ENCODE assay signal across 7 cellular contexts in the genomic region with DNA sequence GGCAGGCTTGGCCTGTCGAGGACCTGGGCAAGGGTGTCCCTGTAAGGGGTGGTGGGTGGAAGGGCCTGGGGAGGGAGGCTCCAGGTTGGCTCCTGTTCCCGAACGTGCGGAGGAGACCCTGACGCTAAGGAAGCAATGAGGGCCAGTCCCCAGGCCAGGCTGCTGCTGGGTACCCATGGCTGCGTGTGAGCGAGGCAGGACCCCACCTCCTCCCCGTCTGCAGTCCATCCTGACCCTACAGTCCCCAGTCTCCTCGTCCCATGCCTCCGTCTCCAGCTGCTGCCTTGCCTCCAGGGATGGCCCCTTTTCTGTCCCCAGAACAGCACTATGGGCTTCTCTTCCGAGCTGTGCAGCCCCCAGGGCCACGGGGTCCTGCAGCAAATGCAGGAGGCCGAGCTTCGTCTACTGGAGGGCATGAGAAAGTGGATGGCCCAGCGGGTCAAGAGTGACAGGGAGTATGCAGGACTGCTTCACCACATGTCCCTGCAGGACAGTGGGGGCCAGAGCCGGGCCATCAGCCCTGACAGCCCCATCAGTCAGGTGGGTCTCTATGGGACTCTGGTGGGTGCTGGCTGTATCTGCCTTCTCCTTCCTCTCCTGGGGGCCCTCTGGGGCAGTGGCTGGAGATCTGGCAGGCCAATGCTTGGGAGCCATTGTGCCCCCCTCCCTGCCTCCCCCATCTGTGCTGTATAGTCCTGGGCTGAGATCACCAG. TPM values are rescaled to one million over a fixed set of nuclear protein-coding genes. Genes with fewer than 3 reads are reported as not detected.
DNase-seq lines count a peak whose midpoint lies in the region; TF ChIP-seq lines count a peak whose summit lies in the region.
"Had no signal": no experiment of that assay in that cellular context is flagged by ENCODE, and none has a peak within 500 bp of the region (broad histone marks: within the 10 kb centered on the region; RNA-seq: fewer than 3 reads in every experiment).

No MANE protein-coding gene starts in this region.

- DNase-seq in HL-60 (ENCODE audit: low read depth in 1 of 2, low spot score in 1 of 2) (no peak), endodermal cell (no peak), retinal pigment epithelial cell (ENCODE audit: low read depth) (no peak), superior temporal gyrus (ENCODE audit: extremely low spot score) (no peak), epidermal melanocyte (ENCODE audit: insufficient read length, low spot score) (no peak), NCI-H2107 (lab: John Stamatoyannopoulos, UW) (no peak)
- DNase-seq: activated T-cell treated with anti-CD3 and anti-CD28 coated beads, Interleukin-2, amount 50 U/mL, for 4 hours had no signal

- peaks cover 19% of the 10 kb centered on the region for H3K4me1 Mint-ChIP-seq in endodermal cell

- no peaks in the 10 kb centered on the region for H3K9me3 ChIP-seq in endodermal cell (ENCODE audit: control insufficient read depth, low read length)

- H3K4me3 Mint-ChIP-seq in endodermal cell: peak overlapping the region; percentile 56
- H3K4me3 Mint-ChIP-seq: activated T-cell treated with anti-CD3 and anti-CD28 coated beads, Interleukin-2, amount 50 U/mL, for 4 hours had no signal

- H3K9me3 Mint-ChIP-seq in endodermal cell: no peaks in the 10 kb centered on the region
- H3K9me3 Mint-ChIP-seq: activated T-cell treated with anti-CD3 and anti-CD28 coated beads, Interleukin-2, amount 50 U/mL, for 4 hours had no signal

- WGBS in endodermal cell (ENCODE audit: insufficient coverage in 1 of 2, insufficient read length in 1 of 2), 2 experiments: 76 to 83% methylated on average over 7 to 16 of the region's 16 CpGs

- H3K4me1 ChIP-seq in endodermal cell (ENCODE audit: control insufficient read depth, insufficient read depth, low read length): peaks cover 15% of the 10 kb centered on the region

- no peaks in the 10 kb centered on the region for H3K27me3 Mint-ChIP-seq in endodermal cell (ENCODE audit: insufficient read depth)

- H3K27ac Mint-ChIP-seq in endodermal cell: peak overlapping the region; percentile 35

- H3K4me3 ChIP-seq in HL-60 (replicated peaks; ENCODE audit: insufficient read depth, low read length): peak overlapping the region; percentile 81
- H3K4me3 ChIP-seq in endodermal cell (ENCODE audit: low read length): peak overlapping the region; percentile 72
- H3K4me3 ChIP-seq in retinal pigment epithelial cell (ENCODE audit: low read length): peak overlapping the region; percentile 41

- TF ChIP-seq CTCF in HL-60 (IDR thresholded peaks at IDR 0.05; ENCODE audit: insufficient read depth, low read length): no peak
- TF ChIP-seq CTCF in endodermal cell (conservative IDR thresholded peaks at IDR 0.05): no peak
- TF ChIP-seq CTCF in retinal pigment epithelial cell (conservative IDR thresholded peaks at IDR 0.05; ENCODE audit: low read depth, low read length): no peak

- peak overlapping the region; percentile 30 for H3K9ac ChIP-seq in endodermal cell (ENCODE audit: extremely low read depth, low read length, poor library complexity, severe bottlenecking)

- H3K27me3 ChIP-seq in HL-60 (ENCODE audit: insufficient read depth, poor library complexity, severe bottlenecking) (no peaks in the 10 kb centered on the region), endodermal cell (ENCODE audit: control insufficient read depth, insufficient read depth, low read length, poor library complexity, severe bottlenecking) (no peaks in the 10 kb centered on the region)

- peaks cover 3% of the 10 kb centered on the region for H3K36me3 ChIP-seq in endodermal cell (ENCODE audit: control insufficient read depth, insufficient read depth, low read length)

- H3K27ac ChIP-seq in HL-60 (replicated peaks) (peak overlapping the region; percentile 94), endodermal cell (ENCODE audit: low read depth, low read length) (no peak overlapping the region)

- H3K36me3 Mint-ChIP-seq in endodermal cell (ENCODE audit: low read depth): peaks cover 11% of the 10 kb centered on the region

RNA-seq across cellular contexts. Expression of gene FES, which starts 0.6 kb away (rescaled TPM):
- total RNA-seq in endodermal cell: 10 to 100 TPM; 25.9 to 29.9 TPM
- polyA plus RNA-seq in endodermal cell (2013, experiment 1 of 2): 6.0 TPM
- 4.3 TPM for polyA plus RNA-seq in endodermal cell (2013, experiment 2 of 2)

RNA-seq across cellular contexts. Expression of gene FURIN, which starts 16.5 kb away (rescaled TPM):
- 100 to 1,000 TPM in 1 of 2 donors, 10 to 100 TPM in 1; 96.3 to 108 TPM for total RNA-seq in endodermal cell
- polyA plus RNA-seq in endodermal cell (2013, experiment 1 of 2): 25.2 TPM
- 29.1 TPM for polyA plus RNA-seq in endodermal cell (2013, experiment 2 of 2)

RNA-seq across cellular contexts. Expression of gene MAN2A2, which starts 18.2 kb away (rescaled TPM):
- total RNA-seq in endodermal cell: 10 to 100 TPM; 41.0 to 62.9 TPM
- polyA plus RNA-seq in endodermal cell (2013, experiment 1 of 2): 43.7 TPM
- polyA plus RNA-seq in endodermal cell (2013, experiment 2 of 2): 41.1 TPM

RNA-seq across cellular contexts. Expression of gene HDDC3, which starts 47.5 kb away (rescaled TPM):
- total RNA-seq in endodermal cell: 10 to 100 TPM; 15.3 to 21.5 TPM
- 18.1 TPM for polyA plus RNA-seq in endodermal cell (2013, experiment 1 of 2)
- 14.4 TPM for polyA plus RNA-seq in endodermal cell (2013, experiment 2 of 2)

RNA-seq across cellular contexts. Expression of gene UNC45A, which starts 50.2 kb away (rescaled TPM):
- 10 to 100 TPM; 92.5 to 96.6 TPM for total RNA-seq in endodermal cell
- 54.1 TPM for polyA plus RNA-seq in endodermal cell (2013, experiment 1 of 2)
- 47.9 TPM for polyA plus RNA-seq in endodermal cell (2013, experiment 2 of 2)
